In genomic region chr2:195651041-195651440, GRCh38 we compare ENCODE assay signal across 24 cellular contexts. TPM values are rescaled to one million over a fixed set of nuclear protein-coding genes. Genes with fewer than 3 reads are reported as not detected.
A peak's percentile ranks its signal among the peaks of the same experiment; 100 is the strongest.
DNase-seq lines count a peak whose midpoint lies in the region; ATAC-seq, FAIRE-seq and TF ChIP-seq lines count a peak whose summit lies in the region.
"Had no signal": no experiment of that assay in that cellular context is flagged by ENCODE, and none has a peak within 500 bp of the region (broad histone marks: within the 10 kb centered on the region; RNA-seq: fewer than 3 reads in every experiment).

No MANE protein-coding gene starts in this region.

- ATAC-seq in GM12878: no peak
- no peak for ATAC-seq in stimulated activated naive B cell treated with anti-CD40 and anti-IgM and Interleukin-4, amounts not matched to agents 10 μg/mL and 1 μg/mL and 100 μg/mL, for 72 hours (replicated peaks)
- no peak for ATAC-seq in GM21360 (IDR thresholded peaks at IDR 0.05; ENCODE audit: unreplicated experiment)
- ATAC-seq in GM18517 (IDR thresholded peaks at IDR 0.05; ENCODE audit: unreplicated experiment): no peak

- H3K9me3 Mint-ChIP-seq in stimulated activated naive B cell treated with anti-CD40 and anti-IgM and Interleukin-4, amounts not matched to agents 10 μg/mL and 1 μg/mL and 100 μg/mL, for 72 hours: peaks cover 0 to 3% of the 10 kb centered on the region in 2 donors

- H3K9me2 ChIP-seq in GM23248 (ENCODE audit: insufficient read depth): no peaks in the 10 kb centered on the region

- in situ Hi-C loops in GM12878 (cut with MboI): loop anchor here (10.0 kb wide), 1 partner anchor 156 kb away; no protein-coding TSS in a partner anchor
- in situ Hi-C loops in GM23248 (cut with MboI): loop anchor here (25.0 kb wide), 2 partner anchors 339 to 411 kb away; partner anchors contain the start of gene DNAH7

- H3K27me3 Mint-ChIP-seq in stimulated activated naive B cell treated with anti-CD40 and anti-IgM and Interleukin-4, amounts not matched to agents 10 μg/mL and 1 μg/mL and 100 μg/mL, for 72 hours: no peaks in the 10 kb centered on the region

- H3K36me3 Mint-ChIP-seq in stimulated activated naive B cell treated with anti-CD40 and anti-IgM and Interleukin-4, amounts not matched to agents 10 μg/mL and 1 μg/mL and 100 μg/mL, for 72 hours: no peaks in the 10 kb centered on the region

- POLR2A ChIA-PET in GM12878 (lab: Charles Lee): interaction anchor here (0.6 to 2.9 kb wide), 12 partner anchors 24 to 320 kb away, joined by 3 to 19 read pairs (median 4); no protein-coding TSS in a partner anchor

- H3K4me1 ChIP-seq in GM12878 (ENCODE audit: control insufficient read depth, insufficient read depth, low read length) (peaks cover 20% of the 10 kb centered on the region), GM23248 (ENCODE audit: insufficient read depth) (peaks cover 7% of the 10 kb centered on the region)
- H3K4me1 ChIP-seq: HAP-1, tibial nerve had no signal

- peaks cover 13% of the 10 kb centered on the region for H3F3A ChIP-seq in GM23248 (ENCODE audit: insufficient read depth)

- DNase-seq in SKM-1 treated with dmso at 0.1 percent for 144 hours (lab: John Stamatoyannopoulos, UW; ENCODE audit: unreplicated experiment) (peak; percentile 53), SKM-1 (lab: John Stamatoyannopoulos, UW; ENCODE audit: unreplicated experiment) (no peak), NAMALWA (ENCODE audit: low spot score) (peak; percentile 23), GM12878 (ENCODE audit: low read depth, low spot score) (no peak), GM23248 (no peak)
- no peak for DNase-seq in stimulated activated naive B cell treated with anti-CD40 and anti-IgM and Interleukin-4, amounts not matched to agents 10 μg/mL and 1 μg/mL and 100 μg/mL, for 72 hours
- DNase-seq: activated naive CD4-positive, alpha-beta T cell treated with anti-CD3 and anti-CD28 coated beads, Interleukin-2, amount 50 U/mL, for 16 hours; amygdala; effector CD8-positive, alpha-beta T cell; glutamatergic neuron; islet precursor cell; left ventricle myocardium inferior; NCI-H1105 treated with DMSO at 0.1 percent for 48 hours; NCI-H2029; PC-9; Right ventricle myocardium superior; SW 1271; T-helper 9 cell had no signal

- H3K9me3 ChIP-seq in GM12878 (replicated peaks; ENCODE audit: control insufficient read depth, insufficient read depth, low read length) (no peaks in the 10 kb centered on the region), GM23248 (ENCODE audit: low read depth) (no peaks in the 10 kb centered on the region)
- H3K9me3 ChIP-seq: breast epithelium, HAP-1, left ventricle myocardium inferior, tibial nerve had no signal

- H3K4me2 ChIP-seq in GM12878 (ENCODE audit: control insufficient read depth, insufficient read depth): no peak overlapping the region; the same call in 1 of the 2 replicates
- no peak overlapping the region for H3K4me2 ChIP-seq in GM23248 (ENCODE audit: unreplicated experiment)
- H3K4me2 ChIP-seq: PC-9 had no signal

- 30% methylated on average over 4 of the region's 4 CpGs for whole genome bisulfite sequencing in GM12878 (ENCODE audit: insufficient coverage, insufficient replicate concordance, low lambda C conversion rate, missing lambda C conversion rate)
- WGBS in GM23248 (ENCODE audit: low coverage in 1 of 2, low lambda C conversion rate in 2 of 2, missing lambda C conversion rate in 2 of 2), 2 experiments: 73 to 80% methylated on average over 4 of the region's 4 CpGs

- no peak overlapping the region for H3K4me3 ChIP-seq in GM12878
- H3K4me3 ChIP-seq in GM23248: no peak overlapping the region
- H3K4me3 ChIP-seq: breast epithelium, HAP-1, left ventricle myocardium inferior, PC-9, tibial nerve had no signal

- BruUV-seq in GM12878 (replicated peaks; lab: Mats Ljungman, UMichigan): no TSS peak

- no peak overlapping the region for H2AFZ ChIP-seq in GM12878 (ENCODE audit: control insufficient read depth, low read depth, low read length)
- no peak overlapping the region for H2AFZ ChIP-seq in GM23248
- H2AFZ ChIP-seq: PC-9 had no signal

- H3K27ac Mint-ChIP-seq in stimulated activated naive B cell treated with anti-CD40 and anti-IgM and Interleukin-4, amounts not matched to agents 10 μg/mL and 1 μg/mL and 100 μg/mL, for 72 hours: peak overlapping the region; percentile 97

- H3K36me3 ChIP-seq in GM12878 (ENCODE audit: control insufficient read depth in 2 of 2, insufficient read depth in 2 of 2, low read length in 1 of 2): no peaks in the 10 kb centered on the region
- H3K36me3 ChIP-seq in GM23248 (ENCODE audit: low read depth): no peaks in the 10 kb centered on the region
- H3K36me3 ChIP-seq: breast epithelium, HAP-1, left ventricle myocardium inferior, tibial nerve had no signal

- H3K79me2 ChIP-seq in GM12878 (ENCODE audit: control insufficient read depth, insufficient read depth, low read length) (no peaks in the 10 kb centered on the region), GM23248 (ENCODE audit: insufficient read depth) (no peaks in the 10 kb centered on the region)

- no peak for TF ChIP-seq EP300 in GM12878 (IDR thresholded peaks at IDR 0.05; ENCODE audit: borderline replicate concordance in 1 of 2, control insufficient read depth in 1 of 2, low read depth in 2 of 2, low read length in 2 of 2)

- H3K27ac ChIP-seq in GM12878 (ENCODE audit: control insufficient read depth, insufficient read depth) (peak overlapping the region; percentile 80), GM23248 (no peak overlapping the region)
- H3K27ac ChIP-seq: breast epithelium, epithelial cell of prostate, left ventricle myocardium inferior, PC-9 had no signal

- no peaks in the 10 kb centered on the region for H4K20me1 ChIP-seq in GM12878 (ENCODE audit: control insufficient read depth, insufficient read depth)
- H4K20me1 ChIP-seq in GM23248 (ENCODE audit: insufficient read depth): no peaks in the 10 kb centered on the region

- SMC1A ChIA-PET in GM12878 (lab: Charles Lee; ENCODE audit: uncharacterized antibody, unreplicated experiment): interaction anchor here (0.7 to 6.9 kb wide), 15 partner anchors 8 to 244 kb away, joined by 3 to 61 read pairs (median 4); no protein-coding TSS in a partner anchor

- H3K4me3 Mint-ChIP-seq in stimulated activated naive B cell treated with anti-CD40 and anti-IgM and Interleukin-4, amounts not matched to agents 10 μg/mL and 1 μg/mL and 100 μg/mL, for 72 hours: peak overlapping the region in 1 of 2 donors; percentile 77

- intact Hi-C loops in GM12878 (cut with micrococcal nuclease; ENCODE audit: unreplicated experiment): loop anchor here (10.0 kb wide), 2 partner anchors 514 to 594 kb away; no protein-coding TSS in a partner anchor

- RAD21 ChIA-PET in GM12878 (lab: Charles Lee; ENCODE audit: unreplicated experiment): interaction anchor here (0.6 to 5.3 kb wide), 17 partner anchors 9 to 450 kb away, joined by 3 to 49 read pairs (median 3); no protein-coding TSS in a partner anchor

- H3K27me3 ChIP-seq in GM12878 (replicated peaks in 1 of 2; ENCODE audit: control insufficient read depth in 2 of 2, insufficient read depth in 2 of 2, low read length in 1 of 2) (no peaks in the 10 kb centered on the region), GM23248 (replicated peaks; ENCODE audit: insufficient read depth) (no peaks in the 10 kb centered on the region)
- H3K27me3 ChIP-seq: breast epithelium, tibial nerve had no signal

- no peak for FAIRE-seq in GM12878 (lab: Jason Lieb, UNC)

- TF ChIP-seq POLR2A in GM12878 (IDR thresholded peaks at IDR 0.05; ENCODE audit: low read depth, low read length): no peak

- TF ChIP-seq RAD21 in GM12878 (IDR thresholded peaks at IDR 0.05; ENCODE audit: insufficient read depth, low read depth, low read length): no peak

- no peak overlapping the region; the same call in 1 of the 2 replicates for H3K9ac ChIP-seq in GM12878 (ENCODE audit: control insufficient read depth, insufficient read depth, low read length)
- no peak overlapping the region for H3K9ac ChIP-seq in GM23248

- peaks cover 33 to 82% of the 10 kb centered on the region in 2 donors for H3K4me1 Mint-ChIP-seq in stimulated activated naive B cell treated with anti-CD40 and anti-IgM and Interleukin-4, amounts not matched to agents 10 μg/mL and 1 μg/mL and 100 μg/mL, for 72 hours

- no peak for TF ChIP-seq CTCF in GM12878 (IDR thresholded peaks at IDR 0.05 in 2 of 3, conservative IDR thresholded peaks at IDR 0.05 in 1 of 3; ENCODE audit: control insufficient read depth in 2 of 3, extremely low read depth in 1 of 3, insufficient read depth in 1 of 3, low read depth in 3 of 3, low read length in 3 of 3)

- CTCF ChIA-PET in GM12878 (lab: Yijun Ruan, JAX): interaction anchor here (0.7 to 4.1 kb wide), 8 partner anchors 9 to 325 kb away, joined by 3 to 23 read pairs (median 4); no protein-coding TSS in a partner anchor

RNA-seq across cellular contexts. Expression of gene SLC39A10, which starts 6.0 kb away (rescaled TPM):
- 94.5 and 106 TPM in 2 replicates for total RNA-seq in GM12878 (2013; cell fraction: nucleolus; rRNA removed)
- total RNA-seq in GM12878 (2014; rRNA removed) (10.1 and 11.4 TPM in 2 replicates), GM12878 (2014; rRNA removed; fragmentation: Illumina TruSeq; extraction: Trizol) (14.0 and 14.1 TPM in 2 replicates), GM12878 (2021) (13.3 and 14.2 TPM in 2 replicates)
- polyA plus RNA-seq in GM12878 (2011; ENCODE audit: low read depth): 1.7 TPM
- polyA plus RNA-seq in GM12878 (2011; rRNA removed) (23.6 and 32.9 TPM in 2 replicates), GM12878 (2014; fragmentation: Illumina TruSeq; extraction: Trizol) (7.8 and 8.4 TPM in 2 replicates), GM12878 (2014; fragmentation: Nextera tagmentation; extraction: Ambion mirVana) (1 to 10 TPM; 2.0 to 4.9 TPM), GM12878 (2014; rRNA removed) (3.6 and 5.6 TPM in 2 replicates), GM12878 (2016; fragmentation: Nextera tagmentation; extraction: Ambion mirVana) (1 to 10 TPM; 7.0 to 7.5 TPM), GM23248 (2016; fragmentation: Nextera tagmentation; extraction: Ambion mirVana) (46.4 and 48.0 TPM in 2 replicates)
- 8.8 and 9.4 TPM in 2 replicates for polyA plus RNA-seq in GM12878 (2011; cell fraction: cytosol; rRNA removed)
- 31.1 and 37.4 TPM in 2 replicates for polyA plus RNA-seq in GM12878 (2011; cell fraction: nucleus; rRNA removed)
- 2.7 and 4.5 TPM in 2 replicates for polyA plus RNA-seq in GM12878 (2012)
- 42.9 and 73.1 TPM in 2 replicates for polyA minus RNA-seq in GM12878 (2011; rRNA and poly(A)+ RNA removed)
- 17.7 and 18.4 TPM in 2 replicates for polyA minus RNA-seq in GM12878 (2011; cell fraction: cytosol; rRNA and poly(A)+ RNA removed)
- polyA minus RNA-seq in GM12878 (2011; cell fraction: nucleus; rRNA and poly(A)+ RNA removed): 42.1 and 54.2 TPM in 2 replicates
- total RNA-seq in GM23248 (2014; rRNA removed; shearing (Covaris generic)): 82.6 and 85.4 TPM in 2 replicates

Comparison
In these comparisons a context has a peak if more than half of its experiments do, and no peak if none do; other contexts are left out.
1. DNase-seq: peak in SKM-1 treated with dmso at 0.1 percent for 144 hours (single experiment) and NAMALWA (single experiment); none in SKM-1 (single experiment), GM12878 (single experiment), stimulated activated naive B cell treated with anti-CD40 and anti-IgM and Interleukin-4, amounts not matched to agents 10 μg/mL and 1 μg/mL and 100 μg/mL, for 72 hours (single experiment) and GM23248 (single experiment).